Comparison of ENCODE assay signal across 19 cellular contexts in genomic region chr1:84286071-84286470, GRCh38.
"Had no signal": no experiment of that assay in that cellular context is flagged by ENCODE, and none has a peak within 500 bp of the region (broad histone marks: within the 10 kb centered on the region; RNA-seq: fewer than 3 reads in every experiment).

No MANE protein-coding gene starts in this region.

- H3K4me3 ChIP-seq: dorsolateral prefrontal cortex, esophagus squamous epithelium, gastroesophageal sphincter, heart right ventricle, stomach, testis, upper lobe of left lung had no signal

- DNase-seq: activated CD4-positive, alpha-beta T cell treated with anti-CD3 and anti-CD28 coated beads, Interleukin-2, amount 10 ng/mL, durations not matched to agents 24 days and 14 days; activated CD4-positive, CD25-positive, alpha-beta regulatory T cell; activated CD8-positive, alpha-beta memory T cell treated with anti-CD3 and anti-CD28 coated beads, Interleukin-2, amount 50 U/mL, for 4 hours; activated CD8-positive, alpha-beta T cell treated with anti-CD3 and anti-CD28 coated beads, Interleukin-2, amount 10 ng/mL, durations not matched to agents 7 days and 5 days; activated gamma-delta T cell treated with Interleukin-2 at 50 U/mL for 16 hours; activated naive CD8-positive, alpha-beta T cell treated with anti-CD3 and anti-CD28 coated beads for 36 hours; dorsolateral prefrontal cortex; esophagus squamous epithelium; heart right ventricle; islet precursor cell; natural killer cell; stimulated activated CD4-positive, alpha-beta T cell treated with anti-CD3 and anti-CD28 coated beads, Interleukin-1b, Interleukin-23, amount 100 ng/mL, for 48 hours; stomach; testis; upper lobe of left lung had no signal

- H3K36me3 ChIP-seq: esophagus squamous epithelium, gastroesophageal sphincter, heart right ventricle, neutrophil, stomach, upper lobe of left lung had no signal

- H3K9me3 ChIP-seq: testis had no signal

- H3K27ac ChIP-seq: dorsolateral prefrontal cortex, esophagus squamous epithelium, gastroesophageal sphincter, heart right ventricle, neutrophil, parathyroid adenoma, stomach, testis, upper lobe of left lung had no signal

- ATAC-seq: activated CD8-positive, alpha-beta T cell treated with anti-CD3 and anti-CD28 coated beads, Interleukin-2, amount 10 ng/mL, durations not matched to agents 7 days and 5 days; gastroesophageal sphincter; heart right ventricle; left lobe of liver; natural killer cell had no signal

- H3K4me1 ChIP-seq: esophagus squamous epithelium, gastroesophageal sphincter, heart right ventricle, parathyroid adenoma, testis, upper lobe of left lung had no signal

- H3K27me3 ChIP-seq: esophagus squamous epithelium, gastroesophageal sphincter, heart right ventricle, neutrophil, stomach, testis, upper lobe of left lung had no signal

- H2AFZ ChIP-seq: parathyroid adenoma had no signal

- H3K9ac ChIP-seq: parathyroid adenoma had no signal
